Comparison of ENCODE assay signal across 1 cellular context in the genomic region with DNA sequence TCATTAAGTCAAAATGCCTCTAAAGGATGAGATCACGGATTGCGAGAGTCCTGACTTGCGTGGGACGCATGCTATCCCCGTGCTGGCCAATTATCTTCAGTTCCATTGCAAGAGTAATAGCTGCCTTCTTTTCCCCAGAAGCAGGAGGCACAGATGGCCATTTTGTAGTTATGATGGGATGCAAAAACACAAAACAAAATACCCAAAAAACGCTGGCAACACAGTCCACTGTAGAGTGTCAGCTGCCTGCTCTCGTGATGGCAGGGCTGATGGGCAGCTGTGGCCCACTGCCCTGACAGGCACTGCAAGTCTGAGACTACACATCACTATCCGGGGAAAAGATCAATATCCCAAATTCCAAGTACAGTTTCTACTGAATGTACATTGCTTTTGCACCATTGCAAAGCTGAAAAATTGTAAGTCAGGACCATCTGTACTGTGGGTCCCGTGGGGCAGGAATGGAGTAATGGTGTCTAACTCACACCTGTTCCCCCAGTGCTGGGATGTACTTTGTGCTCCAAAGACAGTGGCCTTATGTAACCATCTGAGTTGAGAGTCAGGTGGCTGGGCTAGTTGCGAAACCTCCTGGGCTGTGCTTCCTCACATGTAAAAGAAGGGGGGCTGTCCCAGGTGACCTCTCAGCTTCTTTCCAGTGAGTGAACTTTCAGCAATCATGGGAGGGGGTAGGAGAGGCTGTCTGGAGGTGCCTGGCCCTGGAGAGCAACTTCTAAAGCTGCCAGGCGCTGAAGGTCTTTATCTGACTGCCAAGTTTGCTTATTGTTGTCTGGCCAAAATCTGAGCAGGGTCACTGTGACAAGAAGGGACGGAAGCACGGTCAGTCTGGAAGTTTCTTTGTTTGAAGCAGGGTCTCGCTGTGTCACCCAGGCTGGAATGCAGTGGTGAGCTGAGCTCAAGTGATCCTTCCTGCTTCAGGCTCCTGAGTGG.
A peak's percentile ranks its signal among the peaks of the same experiment; 100 is the strongest.
TF ChIP-seq lines count a peak whose summit lies in the region.

No MANE protein-coding gene starts in this region.

TF ChIP-seq in IMR-90, 13 proteins besides CTCF, POLR2A, EP300 and RAD21 (continued from another document):
- TF ChIP-seq CEBPB (IDR thresholded peaks at IDR 0.05; ENCODE audit: low read depth, low read length) (peak; percentile 49), BHLHE40 (IDR thresholded peaks at IDR 0.05; ENCODE audit: low read depth, low read length) (no peak), FOS (IDR thresholded peaks at IDR 0.05; ENCODE audit: low read depth, low read length) (no peak)
